1 cellular context compared by ENCODE assay signal in the genomic region with DNA sequence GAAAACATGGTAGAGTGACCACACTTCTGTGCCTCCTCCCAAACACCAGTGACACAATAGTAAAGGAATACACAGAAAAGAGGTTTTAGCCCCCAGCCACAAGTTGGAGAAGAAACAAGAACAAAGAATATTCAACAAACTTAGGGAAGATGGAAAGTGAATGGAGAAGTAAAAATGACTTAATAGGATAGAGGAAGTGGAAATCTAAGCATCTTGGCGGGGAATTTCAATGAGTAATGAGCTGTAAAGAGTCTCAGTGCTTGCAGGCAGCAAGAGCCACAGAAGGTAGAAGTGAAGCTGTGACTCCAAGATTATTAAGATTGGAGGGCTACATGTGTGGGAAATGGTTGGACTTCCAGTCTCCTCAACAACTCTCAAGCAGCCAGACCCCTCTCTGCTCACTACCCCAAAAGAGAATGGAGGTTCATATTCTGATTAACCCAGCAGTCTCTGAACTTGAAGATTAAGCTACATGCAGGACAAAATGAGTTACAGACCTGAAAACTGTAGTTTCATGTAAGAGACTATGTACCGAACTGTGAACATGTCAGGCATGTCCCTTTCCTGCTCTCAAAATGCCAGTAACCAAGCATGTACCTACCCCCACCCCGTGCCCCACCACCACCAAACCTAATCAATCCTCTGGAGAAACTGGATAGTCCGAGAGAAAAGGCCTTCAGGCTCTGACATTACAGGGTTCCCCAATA.
TF ChIP-seq lines count a peak whose summit lies in the region.

No MANE protein-coding gene starts in this region.

TF ChIP-seq in HepG2, 621 proteins besides CTCF, POLR2A, EP300 and RAD21:
- TF ChIP-seq NCOA5 (CRISPR knock-in tag; IDR thresholded peaks at IDR 0.05) (no peak), ZNF235 (CRISPR knock-in tag; IDR thresholded peaks at IDR 0.05; ENCODE audit: borderline replicate concordance) (0 out of 2 replicates have a peak, but pooled peaks have one; percentile 11)
